In the genomic region with DNA sequence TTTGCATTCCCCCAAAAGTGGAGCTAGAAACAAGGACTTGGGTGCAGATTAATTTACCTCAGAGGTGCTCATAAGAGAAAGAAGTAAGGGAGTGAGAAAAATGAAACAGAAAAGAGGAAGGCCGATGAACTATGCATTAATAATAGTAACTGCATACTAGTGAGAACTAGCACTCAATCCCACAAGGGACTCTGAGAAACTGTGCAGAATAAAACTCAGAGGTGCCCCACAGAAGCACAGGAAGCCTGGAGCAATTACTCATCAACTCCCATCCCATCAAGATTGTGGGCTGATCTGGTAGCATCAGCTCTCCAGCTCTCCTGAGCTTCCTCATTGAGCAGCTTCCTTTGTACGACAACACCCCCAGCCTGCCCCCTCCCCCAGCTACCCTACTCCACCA, we compare ENCODE assay signal across 12 cellular contexts.
A peak's percentile ranks its signal among the peaks of the same experiment; 100 is the strongest.
DNase-seq lines count a peak whose midpoint lies in the region; ATAC-seq and TF ChIP-seq lines count a peak whose summit lies in the region.
"Had no signal": no experiment of that assay in that cellular context is flagged by ENCODE, and none has a peak within 500 bp of the region (broad histone marks: within the 10 kb centered on the region; RNA-seq: fewer than 3 reads in every experiment).

No MANE protein-coding gene starts in this region.

- no peaks in the 10 kb centered on the region for H3K9me3 ChIP-seq in BLaER1
- H3K9me3 ChIP-seq: thyroid gland had no signal

- H3K9ac ChIP-seq in BLaER1: no peak overlapping the region

- ATAC-seq in GM19328 (IDR thresholded peaks at IDR 0.05; ENCODE audit: unreplicated experiment) (peak; percentile 45), HG02759 (IDR thresholded peaks at IDR 0.05; ENCODE audit: unreplicated experiment) (peak; percentile 63)

- no peak for TF ChIP-seq CTCF in GM10266 (IDR thresholded peaks at IDR 0.05; ENCODE audit: control insufficient read depth, insufficient read depth, low read depth, missing control alignments)

- no peak overlapping the region for H3K27ac ChIP-seq in BLaER1
- H3K27ac ChIP-seq: thyroid gland had no signal

- H4K20me1 ChIP-seq in BLaER1: no peaks in the 10 kb centered on the region

- H3K36me3 ChIP-seq in BLaER1: no peaks in the 10 kb centered on the region

- H3K27me3 ChIP-seq in BLaER1: no peaks in the 10 kb centered on the region
- H3K27me3 ChIP-seq: thyroid gland had no signal

- DNase-seq in MV-4-11 (lab: John Stamatoyannopoulos, UW) (peak; percentile 71), NCI-H345 (lab: John Stamatoyannopoulos, UW) (no peak), GM10266 (ENCODE audit: extremely low spot score) (no peak), ecto neural progenitor cell (ENCODE audit: low spot score) (no peak)
- no peak for DNase-seq in stimulated activated naive CD4-positive, alpha-beta T cell (lab: John Stamatoyannopoulos, UW)
- DNase-seq: activated CD4-positive, alpha-beta T cell treated with anti-CD3 and anti-CD28 coated beads for 1 hour; anterior cingulate cortex; small intestine; thyroid gland had no signal

- H3K4me2 ChIP-seq in BLaER1: peak overlapping the region; percentile 37; the same call in 1 of the 2 replicates

- no peak overlapping the region for H3K4me3 ChIP-seq in BLaER1
- H3K4me3 ChIP-seq: thyroid gland had no signal

- peaks cover 7% of the 10 kb centered on the region; the same call in 1 of the 2 replicates for H3K4me1 ChIP-seq in BLaER1
- H3K4me1 ChIP-seq: thyroid gland had no signal
